In the genomic region with DNA sequence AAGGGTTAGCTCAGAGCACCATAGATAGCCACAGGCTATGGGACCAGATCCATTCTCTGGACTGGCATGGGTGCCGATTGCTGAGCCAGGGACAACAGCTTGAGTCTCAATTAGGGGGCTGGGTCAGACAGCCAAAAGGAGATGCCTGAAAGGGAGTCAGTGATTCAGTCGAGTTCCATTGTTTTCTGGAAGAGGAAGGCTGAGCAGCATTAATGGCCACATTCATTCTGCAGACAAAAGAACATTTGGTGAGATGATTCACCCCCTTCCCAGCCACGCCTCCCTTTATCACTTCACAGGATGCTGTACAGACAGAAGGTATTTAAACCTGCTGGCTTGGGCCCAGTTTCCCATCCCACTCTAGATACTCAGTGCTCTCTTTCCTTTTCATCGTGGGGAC, we compare ENCODE assay signal across 9 cellular contexts.
DNase-seq lines count a peak whose midpoint lies in the region; ATAC-seq and TF ChIP-seq lines count a peak whose summit lies in the region.
"Had no signal": no experiment of that assay in that cellular context is flagged by ENCODE, and none has a peak within 500 bp of the region (broad histone marks: within the 10 kb centered on the region; RNA-seq: fewer than 3 reads in every experiment).

No MANE protein-coding gene starts in this region.

- no peak overlapping the region for H3K4me3 ChIP-seq in GM23338
- H3K4me3 ChIP-seq in gastrocnemius medialis: no peak overlapping the region
- no peak overlapping the region for H3K4me3 ChIP-seq in Caco-2 (ENCODE audit: low read depth, low read length)
- H3K4me3 ChIP-seq: adrenal gland had no signal

- H3K4me1 ChIP-seq in GM23338 (ENCODE audit: insufficient read depth): peaks cover 9% of the 10 kb centered on the region
- no peaks in the 10 kb centered on the region for H3K4me1 ChIP-seq in gastrocnemius medialis
- no peaks in the 10 kb centered on the region for H3K4me1 ChIP-seq in Caco-2
- H3K4me1 ChIP-seq: adrenal gland had no signal

- peak overlapping the region; percentile 51; the same call in 1 of the 2 replicates for H3K4me2 ChIP-seq in GM23338

- H2AFZ ChIP-seq in GM23338: no peak overlapping the region

- no peaks in the 10 kb centered on the region for H3K36me3 Mint-ChIP-seq in GM23338 (ENCODE audit: low read depth)
- no peaks in the 10 kb centered on the region for H3K36me3 Mint-ChIP-seq in Caco-2 (ENCODE audit: insufficient read depth, unreplicated experiment)

- DNase-seq in GM23338 (ENCODE audit: low spot score) (peak; percentile 49), left cardiac atrium (peak; percentile 81), gastrocnemius medialis (no peak), epidermal melanocyte (ENCODE audit: insufficient read length, low spot score) (no peak), Caco-2 (no peak)

- no peak overlapping the region for H3K27ac Mint-ChIP-seq in GM23338
- no peak overlapping the region for H3K27ac Mint-ChIP-seq in Caco-2 (ENCODE audit: unreplicated experiment)

- CTCF ChIA-PET in Caco-2 (lab: Charles Lee): no interaction called here

- H3K9me3 Mint-ChIP-seq in GM23338 (no peaks in the 10 kb centered on the region), Caco-2 (ENCODE audit: unreplicated experiment) (peaks cover 11% of the 10 kb centered on the region)

- H4K20me1 ChIP-seq in GM23338 (replicated peaks; ENCODE audit: insufficient read depth): no peaks in the 10 kb centered on the region

- TF ChIP-seq POLR2A in gastrocnemius medialis (IDR thresholded peaks at IDR 0.05): no peak

- TF ChIP-seq CTCF in GM23338 (conservative IDR thresholded peaks at IDR 0.05; ENCODE audit: low read depth in 2 of 2) (no peak), gastrocnemius medialis (IDR thresholded peaks at IDR 0.05 in 4 of 5, conservative IDR thresholded peaks at IDR 0.05 in 1 of 5) (no peak), Caco-2 (IDR thresholded peaks at IDR 0.05; ENCODE audit: insufficient read depth in 1 of 2, low read depth in 1 of 2, low read length in 1 of 2, severe bottlenecking in 1 of 2, unreplicated experiment in 1 of 2) (no peak)

- H3K9me2 ChIP-seq in GM23338 (ENCODE audit: insufficient read depth): peaks cover 33% of the 10 kb centered on the region; the same call in 1 of the 2 replicates

- BruUV-seq in Caco-2 (replicated peaks; lab: Mats Ljungman, UMichigan): no TSS peak

- H3K9me3 ChIP-seq in gastrocnemius medialis: no peaks in the 10 kb centered on the region
- H3K9me3 ChIP-seq in Caco-2: no peaks in the 10 kb centered on the region
- H3K9me3 ChIP-seq: adrenal gland had no signal

- H3K4me3 Mint-ChIP-seq in GM23338 (no peak overlapping the region), Caco-2 (ENCODE audit: unreplicated experiment) (no peak overlapping the region)

- POLR2A ChIA-PET in Caco-2 (lab: Charles Lee): no interaction called here

- intact Hi-C loops in left cardiac atrium (cut with DNase I) (no loop called here), gastrocnemius medialis (cut with DNase I; ENCODE audit: low total_unique reads) (no loop called here), Caco-2 (cut with micrococcal nuclease; ENCODE audit: unreplicated experiment) (no loop called here)

- peak; percentile 66 for ATAC-seq in GM23338
- peak; percentile 79 for ATAC-seq in SK-N-SH treated with all-trans-retinoic acid at 6 μM for 48 hours
- ATAC-seq in left cardiac atrium: peak; percentile 28 to 84
- no peak for ATAC-seq in gastrocnemius medialis
- ATAC-seq in GM21576 (IDR thresholded peaks at IDR 0.05; ENCODE audit: unreplicated experiment): no peak
- ATAC-seq in HG03571 (IDR thresholded peaks at IDR 0.05; ENCODE audit: unreplicated experiment): no peak

- in situ Hi-C loops in gastrocnemius medialis (cut with MboI; ENCODE audit: low sequenced_read_pairs in 4 of 4): no loop called here

- H3K27ac ChIP-seq in GM23338 (ENCODE audit: low read depth) (no peak overlapping the region), gastrocnemius medialis (peak overlapping the region in 3 of 4 donors; percentile 7 to 45 (median 25))

- no peaks in the 10 kb centered on the region for H3F3A ChIP-seq in GM23338 (replicated peaks; ENCODE audit: low read depth)

- peaks cover 24% of the 10 kb centered on the region for H3K4me1 Mint-ChIP-seq in GM23338
- H3K4me1 Mint-ChIP-seq in Caco-2 (ENCODE audit: low read depth, unreplicated experiment): no peaks in the 10 kb centered on the region

- no peaks in the 10 kb centered on the region for H3K79me2 ChIP-seq in GM23338 (replicated peaks; ENCODE audit: insufficient read depth)

- H3K27me3 Mint-ChIP-seq in GM23338 (ENCODE audit: insufficient read depth, low read depth, poor library complexity) (peaks cover 4% of the 10 kb centered on the region), Caco-2 (ENCODE audit: insufficient read depth, unreplicated experiment) (peaks cover 9% of the 10 kb centered on the region)

- H3K36me3 ChIP-seq in GM23338 (ENCODE audit: insufficient read depth): peaks cover 4% of the 10 kb centered on the region; the same call in 1 of the 2 replicates
- no peaks in the 10 kb centered on the region for H3K36me3 ChIP-seq in gastrocnemius medialis
- H3K36me3 ChIP-seq in Caco-2 (ENCODE audit: control insufficient read depth, insufficient read depth, low read length): no peaks in the 10 kb centered on the region
- H3K36me3 ChIP-seq: adrenal gland had no signal

- no peaks in the 10 kb centered on the region for H3K27me3 ChIP-seq in GM23338 (ENCODE audit: insufficient read depth)
- no peaks in the 10 kb centered on the region for H3K27me3 ChIP-seq in gastrocnemius medialis
- peaks cover 1% of the 10 kb centered on the region; the same call in 1 of the 2 replicates for H3K27me3 ChIP-seq in Caco-2 (replicated peaks; ENCODE audit: control insufficient read depth, insufficient read depth, low read length)
- H3K27me3 ChIP-seq: adrenal gland had no signal

TF ChIP-seq in GM23338, 12 proteins besides CTCF, POLR2A, EP300 and RAD21 (continues in another document):
- TF ChIP-seq, protein P1, sequence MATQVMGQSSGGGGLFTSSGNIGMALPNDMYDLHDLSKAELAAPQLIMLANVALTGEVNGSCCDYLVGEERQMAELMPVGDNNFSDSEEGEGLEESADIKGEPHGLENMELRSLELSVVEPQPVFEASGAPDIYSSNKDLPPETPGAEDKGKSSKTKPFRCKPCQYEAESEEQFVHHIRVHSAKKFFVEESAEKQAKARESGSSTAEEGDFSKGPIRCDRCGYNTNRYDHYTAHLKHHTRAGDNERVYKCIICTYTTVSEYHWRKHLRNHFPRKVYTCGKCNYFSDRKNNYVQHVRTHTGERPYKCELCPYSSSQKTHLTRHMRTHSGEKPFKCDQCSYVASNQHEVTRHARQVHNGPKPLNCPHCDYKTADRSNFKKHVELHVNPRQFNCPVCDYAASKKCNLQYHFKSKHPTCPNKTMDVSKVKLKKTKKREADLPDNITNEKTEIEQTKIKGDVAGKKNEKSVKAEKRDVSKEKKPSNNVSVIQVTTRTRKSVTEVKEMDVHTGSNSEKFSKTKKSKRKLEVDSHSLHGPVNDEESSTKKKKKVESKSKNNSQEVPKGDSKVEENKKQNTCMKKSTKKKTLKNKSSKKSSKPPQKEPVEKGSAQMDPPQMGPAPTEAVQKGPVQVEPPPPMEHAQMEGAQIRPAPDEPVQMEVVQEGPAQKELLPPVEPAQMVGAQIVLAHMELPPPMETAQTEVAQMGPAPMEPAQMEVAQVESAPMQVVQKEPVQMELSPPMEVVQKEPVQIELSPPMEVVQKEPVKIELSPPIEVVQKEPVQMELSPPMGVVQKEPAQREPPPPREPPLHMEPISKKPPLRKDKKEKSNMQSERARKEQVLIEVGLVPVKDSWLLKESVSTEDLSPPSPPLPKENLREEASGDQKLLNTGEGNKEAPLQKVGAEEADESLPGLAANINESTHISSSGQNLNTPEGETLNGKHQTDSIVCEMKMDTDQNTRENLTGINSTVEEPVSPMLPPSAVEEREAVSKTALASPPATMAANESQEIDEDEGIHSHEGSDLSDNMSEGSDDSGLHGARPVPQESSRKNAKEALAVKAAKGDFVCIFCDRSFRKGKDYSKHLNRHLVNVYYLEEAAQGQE (IDR thresholded peaks at IDR 0.05; ENCODE audit: unreplicated experiment): no peak

TF ChIP-seq in SK-N-SH treated with all-trans-retinoic acid at 6 μM for 48 hours, 23 proteins besides CTCF, POLR2A, EP300 and RAD21:
- TF ChIP-seq ESRRG (CRISPR knock-in tag; IDR thresholded peaks at IDR 0.05) (no peak), CSDC2 (CRISPR knock-in tag; IDR thresholded peaks at IDR 0.05) (0 out of 2 replicates have a peak, but pooled peaks have one; percentile 15), ISL1 (CRISPR knock-in tag; IDR thresholded peaks at IDR 0.05) (0 out of 2 replicates have a peak, but pooled peaks have one; percentile 24), ZFP3 (CRISPR knock-in tag; IDR thresholded peaks at IDR 0.05) (0 out of 2 replicates have a peak, but pooled peaks have one; percentile 21)
TF ChIP-seq in SK-N-SH treated with all-trans-retinoic acid at 6 μM for 48 hours: peak in this region for 3.

Comparison
In these comparisons a context has a peak if more than half of its experiments do, and no peak if none do; other contexts are left out.
1. ATAC-seq: peak in GM23338 (single experiment), SK-N-SH treated with all-trans-retinoic acid at 6 μM for 48 hours (single experiment) and left cardiac atrium (2 of 2); none in gastrocnemius medialis (0 of 2), GM21576 (single experiment) and HG03571 (single experiment).
2. DNase-seq: peak in GM23338 (single experiment) and left cardiac atrium (single experiment); none in gastrocnemius medialis (0 of 2), epidermal melanocyte (single experiment) and Caco-2 (0 of 2).